In genomic region chr12:117015811-117016210, GRCh38 we compare ENCODE assay signal across 37 cellular contexts.
"Had no signal": no experiment of that assay in that cellular context is flagged by ENCODE, and none has a peak within 500 bp of the region (broad histone marks: within the 10 kb centered on the region; RNA-seq: fewer than 3 reads in every experiment).

No MANE protein-coding gene starts in this region.

- H3K36me3 ChIP-seq: breast epithelium had no signal

- H3K9me3 ChIP-seq: adrenal gland, body of pancreas had no signal

- H3K4me3 ChIP-seq: adrenal gland, body of pancreas, breast epithelium had no signal

- H3K27me3 ChIP-seq: adrenal gland, body of pancreas, brain microvascular endothelial cell, breast epithelium had no signal

- H3K4me1 ChIP-seq: breast epithelium had no signal

- ATAC-seq: activated CD8-positive, alpha-beta T cell treated with anti-CD3 and anti-CD28 coated beads for 36 hours; activated naive CD4-positive, alpha-beta T cell treated with anti-CD3 and anti-CD28 coated beads, Interleukin-2, amount 50 U/mL, for 72 hours; activated T-cell treated with anti-CD3 and anti-CD28 coated beads, Interleukin-2, amount 50 U/mL, for 4 hours; activated T-cell treated with anti-CD3 and anti-CD28 coated beads, Interleukin-2, amount 50 U/mL, for 72 hours; activated T-helper 17 cell treated with anti-CD3 and anti-CD28 coated beads, Interleukin-2, amount 50 U/mL, for 72 hours; body of pancreas had no signal

- H3K27me3 Mint-ChIP-seq: activated B cell treated with CpG ODN at 0.5 μM for 24 hours; activated CD4-positive, alpha-beta memory T cell treated with anti-CD3 and anti-CD28 coated beads for 36 hours; activated CD4-positive, alpha-beta T cell treated with anti-CD3 and anti-CD28 coated beads, Interleukin-2, amount 10 ng/mL, durations not matched to agents 24 days and 14 days; activated CD8-positive, alpha-beta T cell treated with anti-CD3 and anti-CD28 coated beads for 36 hours; activated naive CD8-positive, alpha-beta T cell treated with anti-CD3 and anti-CD28 coated beads for 36 hours; activated T-helper 17 cell treated with anti-CD3 and anti-CD28 coated beads, Interleukin-2, amount 50 U/mL, for 72 hours had no signal

- DNase-seq: activated B cell treated with CpG ODN at 0.5 μM for 24 hours; activated CD4-positive, alpha-beta memory T cell treated with anti-CD3 and anti-CD28 coated beads for 36 hours; activated CD4-positive, alpha-beta T cell treated with anti-CD3 and anti-CD28 coated beads for 4 hours; activated CD4-positive, alpha-beta T cell treated with anti-CD3 and anti-CD28 coated beads, Interleukin-2, amount 10 ng/mL, durations not matched to agents 24 days and 14 days; activated CD4-positive, alpha-beta T cell treated with anti-CD3 and anti-CD28 coated beads, Interleukin-2, amount 50 U/mL, for 1 hour; activated CD4-positive, alpha-beta T cell treated with anti-CD3 and anti-CD28 coated beads, Interleukin-2, amount 50 U/mL, for 4 hours; activated CD4-positive, CD25-positive, alpha-beta regulatory T cell treated with anti-CD3 and anti-CD28 coated beads, Interleukin-2, amount 50 U/mL, for 72 hours; activated CD8-positive, alpha-beta memory T cell treated with anti-CD3 and anti-CD28 coated beads, Interleukin-2, amount 50 U/mL, for 4 hours; activated CD8-positive, alpha-beta T cell treated with anti-CD3 and anti-CD28 coated beads for 36 hours; activated effector memory CD4-positive, alpha-beta T cell treated with anti-CD3 and anti-CD28 coated beads, Interleukin-2, amount 50 U/mL, for 16 hours; activated gamma-delta T cell treated with Interleukin-2 at 50 U/mL for 16 hours; activated naive CD4-positive, alpha-beta T cell; activated naive CD4-positive, alpha-beta T cell treated with anti-CD3 and anti-CD28 coated beads for 36 hours; activated naive CD4-positive, alpha-beta T cell treated with anti-CD3 and anti-CD28 coated beads, Interleukin-2, amount 50 U/mL, for 16 hours; activated naive CD8-positive, alpha-beta T cell treated with anti-CD3 and anti-CD28 coated beads for 36 hours; activated T-cell treated with anti-CD3 and anti-CD28 coated beads for 4 hours; activated T-cell treated with anti-CD3 and anti-CD28 coated beads, Interleukin-2, amount 50 U/mL, for 1 hour; activated T-cell treated with anti-CD3 and anti-CD28 coated beads, Interleukin-2, amount 50 U/mL, for 4 hours; activated T-cell treated with anti-CD3 and anti-CD28 coated beads, Interleukin-2, amount 50 U/mL, for 72 hours; adrenal gland; amniotic stem cell; aorta; body of pancreas; brain microvascular endothelial cell; central memory CD4-positive, alpha-beta T cell; T-helper 1 cell; T-helper 2 cell; T-helper 9 cell had no signal

- FAIRE-seq: astrocyte, TTC549 had no signal

- H3K9me3 Mint-ChIP-seq: activated CD4-positive, alpha-beta T cell treated with anti-CD3 and anti-CD28 coated beads, Interleukin-2, amount 10 ng/mL, durations not matched to agents 24 days and 14 days had no signal

- H3K27ac ChIP-seq: adrenal gland, body of pancreas, brain microvascular endothelial cell, breast epithelium, VCaP had no signal

- H3K27ac Mint-ChIP-seq: activated B cell treated with CpG ODN at 0.5 μM for 24 hours; activated CD4-positive, alpha-beta memory T cell treated with anti-CD3 and anti-CD28 coated beads for 36 hours; activated CD4-positive, alpha-beta T cell treated with anti-CD3 and anti-CD28 coated beads, Interleukin-2, amount 10 ng/mL, durations not matched to agents 24 days and 14 days; activated CD8-positive, alpha-beta T cell treated with anti-CD3 and anti-CD28 coated beads for 36 hours; activated naive CD4-positive, alpha-beta T cell treated with anti-CD3 and anti-CD28 coated beads, Interleukin-2, amount 50 U/mL, for 72 hours; activated naive CD8-positive, alpha-beta T cell treated with anti-CD3 and anti-CD28 coated beads for 36 hours; activated T-cell treated with anti-CD3 and anti-CD28 coated beads, Interleukin-2, amount 50 U/mL, for 72 hours; activated T-helper 1 cell treated with anti-CD3 and anti-CD28 coated beads, Interleukin-12 subunit alpha, Interleukin-12 subunit beta, Interleukin-2, Interleukin-4 antibody, amounts not matched to agents 30 ng/mL and 10 ng/mL and 1 ng/mL, durations not matched to agents 14 hours and 24 hours and 36 hours; activated T-helper 17 cell treated with anti-CD3 and anti-CD28 coated beads, Interleukin-2, amount 50 U/mL, for 72 hours; T-helper 1 cell treated with Interleukin-12 subunit alpha and Interleukin-12 subunit beta and Interleukin-4 antibody, amounts not matched to agents 30 μg/mL and 1 μg/mL, for 36 hours; T-helper 2 cell treated with Interferon-gamma antibody and Interleukin-4, amounts not matched to agents 5 μg/mL and 100 μg/mL, for 36 hours had no signal

- H3K4me1 Mint-ChIP-seq: activated B cell treated with CpG ODN at 0.5 μM for 24 hours; activated CD4-positive, alpha-beta T cell treated with anti-CD3 and anti-CD28 coated beads, Interleukin-2, amount 10 ng/mL, durations not matched to agents 24 days and 14 days; activated naive CD8-positive, alpha-beta T cell treated with anti-CD3 and anti-CD28 coated beads for 36 hours; activated T-helper 17 cell treated with anti-CD3 and anti-CD28 coated beads, Interleukin-2, amount 50 U/mL, for 72 hours had no signal

- H3K4me3 Mint-ChIP-seq: activated B cell treated with CpG ODN at 0.5 μM for 24 hours; activated CD4-positive, alpha-beta memory T cell treated with anti-CD3 and anti-CD28 coated beads for 36 hours; activated CD4-positive, alpha-beta T cell treated with anti-CD3 and anti-CD28 coated beads, Interleukin-2, amount 10 ng/mL, durations not matched to agents 24 days and 14 days; activated CD8-positive, alpha-beta T cell treated with anti-CD3 and anti-CD28 coated beads for 36 hours; activated naive CD4-positive, alpha-beta T cell treated with anti-CD3 and anti-CD28 coated beads for 36 hours; activated naive CD8-positive, alpha-beta T cell treated with anti-CD3 and anti-CD28 coated beads for 36 hours; activated T-cell treated with anti-CD3 and anti-CD28 coated beads, Interleukin-2, amount 50 U/mL, for 4 hours; activated T-cell treated with anti-CD3 and anti-CD28 coated beads, Interleukin-2, amount 50 U/mL, for 72 hours; activated T-helper 1 cell treated with anti-CD3 and anti-CD28 coated beads, Interleukin-12 subunit alpha, Interleukin-12 subunit beta, Interleukin-2, Interleukin-4 antibody, amounts not matched to agents 30 ng/mL and 10 ng/mL and 1 ng/mL, durations not matched to agents 14 hours and 24 hours and 36 hours; activated T-helper 17 cell treated with anti-CD3 and anti-CD28 coated beads, Interleukin-2, amount 50 U/mL, for 72 hours; T-helper 1 cell treated with Interleukin-12 subunit alpha and Interleukin-12 subunit beta and Interleukin-4 antibody, amounts not matched to agents 30 μg/mL and 1 μg/mL, for 36 hours; T-helper 2 cell treated with Interferon-gamma antibody and Interleukin-4, amounts not matched to agents 5 μg/mL and 100 μg/mL, for 36 hours had no signal
